ENCODE assay signal across 11 cellular contexts in the genomic region with DNA sequence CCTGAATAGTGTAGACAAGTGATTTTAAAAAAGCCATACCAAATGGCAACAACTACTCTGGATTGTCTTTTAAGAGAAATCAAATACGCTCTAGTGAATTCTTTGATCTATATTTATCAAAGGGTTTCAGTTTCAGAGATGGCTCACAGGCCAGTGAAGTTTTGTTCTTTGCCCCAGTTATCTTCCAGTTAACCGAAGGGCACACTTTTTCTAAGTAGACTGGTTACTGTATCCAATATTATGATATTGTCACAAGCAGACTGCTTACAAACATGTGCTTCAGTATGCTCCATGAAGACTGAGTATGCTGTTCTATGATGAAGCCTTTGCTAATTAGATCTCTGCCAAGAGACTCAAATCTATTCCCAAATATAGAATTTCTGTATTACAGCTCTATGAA.
DNase-seq lines count a peak whose midpoint lies in the region; ATAC-seq and TF ChIP-seq lines count a peak whose summit lies in the region.
"Had no signal": no experiment of that assay in that cellular context is flagged by ENCODE, and none has a peak within 500 bp of the region (broad histone marks: within the 10 kb centered on the region; RNA-seq: fewer than 3 reads in every experiment).

No MANE protein-coding gene starts in this region.

- POLR2A ChIA-PET in activated naive CD8-positive, alpha-beta T cell treated with anti-CD3 and anti-CD28 coated beads, Interleukin-2, amount 10 ng/mL, durations not matched to agents 7 days and 5 days (lab: Charles Lee) = no interaction called here

- DNase-seq in GM12865 (ENCODE audit: low read depth) = peak; percentile 57
- no peak for DNase-seq in activated naive CD8-positive, alpha-beta T cell treated with anti-CD3 and anti-CD28 coated beads, Interleukin-2, amount 10 ng/mL, durations not matched to agents 7 days and 5 days
- no peak for DNase-seq in MV-4-11 (lab: John Stamatoyannopoulos, UW)
- DNase-seq in NOMO-1 (lab: John Stamatoyannopoulos, UW; ENCODE audit: unreplicated experiment in 2 of 2) = no peak
- DNase-seq in germinal center (ENCODE audit: low spot score) = no peak
- DNase-seq in effector memory CD8-positive, alpha-beta T cell = no peak
- DNase-seq: CD8-positive, alpha-beta T cell; midbrain had no signal

- TF ChIP-seq CTCF in GM12865 (IDR thresholded peaks at IDR 0.05; ENCODE audit: insufficient read depth, low read depth, low read length, missing control alignments) = no peak

- no peaks in the 10 kb centered on the region for H3K27me3 Mint-ChIP-seq in activated naive CD8-positive, alpha-beta T cell treated with anti-CD3 and anti-CD28 coated beads, Interleukin-2, amount 10 ng/mL, durations not matched to agents 7 days and 5 days
- H3K27me3 Mint-ChIP-seq in effector memory CD8-positive, alpha-beta T cell = no peaks in the 10 kb centered on the region

- no peak overlapping the region; the same call in 1 of the 2 replicates for H3K4me3 ChIP-seq in GM12865 (ENCODE audit: low read depth, low read length)
- H3K4me3 ChIP-seq: smooth muscle cell had no signal

- peaks cover 13% of the 10 kb centered on the region for H3K4me1 Mint-ChIP-seq in activated naive CD8-positive, alpha-beta T cell treated with anti-CD3 and anti-CD28 coated beads, Interleukin-2, amount 10 ng/mL, durations not matched to agents 7 days and 5 days
- H3K4me1 Mint-ChIP-seq in effector memory CD8-positive, alpha-beta T cell (ENCODE audit: low read depth in 2 of 2) = no peaks in the 10 kb centered on the region

- H3K36me3 Mint-ChIP-seq in activated naive CD8-positive, alpha-beta T cell treated with anti-CD3 and anti-CD28 coated beads, Interleukin-2, amount 10 ng/mL, durations not matched to agents 7 days and 5 days = peaks cover 39% of the 10 kb centered on the region
- peaks cover 12% of the 10 kb centered on the region for H3K36me3 Mint-ChIP-seq in effector memory CD8-positive, alpha-beta T cell (ENCODE audit: insufficient read depth)

- no peak overlapping the region for H3K4me3 Mint-ChIP-seq in activated naive CD8-positive, alpha-beta T cell treated with anti-CD3 and anti-CD28 coated beads, Interleukin-2, amount 10 ng/mL, durations not matched to agents 7 days and 5 days
- no peak overlapping the region for H3K4me3 Mint-ChIP-seq in effector memory CD8-positive, alpha-beta T cell
- H3K4me3 Mint-ChIP-seq: CD8-positive, alpha-beta T cell had no signal

- ATAC-seq in GM19328 (IDR thresholded peaks at IDR 0.05; ENCODE audit: unreplicated experiment) (peak; percentile 48), HG03103 (IDR thresholded peaks at IDR 0.05; ENCODE audit: low read depth, unreplicated experiment) (peak; percentile 62)
- peak; percentile 42 for ATAC-seq in activated naive CD8-positive, alpha-beta T cell treated with anti-CD3 and anti-CD28 coated beads, Interleukin-2, amount 10 ng/mL, durations not matched to agents 7 days and 5 days (ENCODE audit: low read depth)
- no peak for ATAC-seq in effector memory CD8-positive, alpha-beta T cell (replicated peaks)
- ATAC-seq: CD8-positive, alpha-beta T cell had no signal

- H3K27ac Mint-ChIP-seq in activated naive CD8-positive, alpha-beta T cell treated with anti-CD3 and anti-CD28 coated beads, Interleukin-2, amount 10 ng/mL, durations not matched to agents 7 days and 5 days = no peak overlapping the region
- H3K27ac Mint-ChIP-seq in effector memory CD8-positive, alpha-beta T cell = peak overlapping the region in 1 of 2 donors; percentile 35
- H3K27ac Mint-ChIP-seq: CD8-positive, alpha-beta T cell had no signal

- no peaks in the 10 kb centered on the region for H3K9me3 Mint-ChIP-seq in activated naive CD8-positive, alpha-beta T cell treated with anti-CD3 and anti-CD28 coated beads, Interleukin-2, amount 10 ng/mL, durations not matched to agents 7 days and 5 days
- H3K9me3 Mint-ChIP-seq in effector memory CD8-positive, alpha-beta T cell = no peaks in the 10 kb centered on the region
